ENCODE assay signal across 8 cellular contexts in genomic region chr19:1445185-1445931, GRCh38. TPM values are rescaled to one million over a fixed set of nuclear protein-coding genes. Genes with fewer than 3 reads are reported as not detected.
DNase-seq lines count a peak whose midpoint lies in the region; ATAC-seq, FAIRE-seq and TF ChIP-seq lines count a peak whose summit lies in the region.

No MANE protein-coding gene starts in this region.

- peak; percentile 91 for DNase-seq in D721Med (ENCODE audit: insufficient read length, low spot score)
- peak; percentile 59 for DNase-seq in NCI-H1105 (lab: John Stamatoyannopoulos, UW)
- DNase-seq in activated CD4-positive, CD25-positive, alpha-beta regulatory T cell (lab: John Stamatoyannopoulos, UW): peak; percentile 58 to 68 (median 61)
- peak; percentile 67 for DNase-seq in central memory CD4-positive, alpha-beta T cell
- no peak for DNase-seq in kidney epithelial cell (ENCODE audit: low read depth)
- peak; percentile 46 to 68 (median 65) for DNase-seq in stimulated activated CD4-positive, alpha-beta T cell treated with anti-CD3 and anti-CD28 coated beads, Interleukin-1b, Interleukin-23, amount 100 ng/mL, for 24 hours (ENCODE audit: low read depth in 4 of 4, low spot score in 1 of 4)

- H3K4me3 ChIP-seq in kidney epithelial cell (ENCODE audit: low read depth, low read length): peak overlapping the region; percentile 29

- ATAC-seq in GM21737 (IDR thresholded peaks at IDR 0.05; ENCODE audit: unreplicated experiment): peak; percentile 72
- no peak for ATAC-seq in GM19328 (IDR thresholded peaks at IDR 0.05; ENCODE audit: unreplicated experiment)

- peaks cover 1% of the 10 kb centered on the region for H3K36me3 ChIP-seq in kidney epithelial cell (ENCODE audit: control insufficient read depth, insufficient read depth, low read length)

- TF ChIP-seq CTCF in D721Med (IDR thresholded peaks at IDR 0.05; ENCODE audit: insufficient read depth, missing control alignments): peak; percentile 67
- TF ChIP-seq CTCF in kidney epithelial cell (IDR thresholded peaks at IDR 0.05; ENCODE audit: insufficient read depth, low read length, poor library complexity, severe bottlenecking): peak; percentile 40

- FAIRE-seq in D721Med (lab: Jason Lieb, UNC): no peak

- H3K27me3 ChIP-seq in kidney epithelial cell (ENCODE audit: control insufficient read depth, insufficient read depth, low read length): peaks cover 47% of the 10 kb centered on the region

RNA-seq across cellular contexts. Expression of gene APC2, which starts 4.6 kb away (rescaled TPM):
- total RNA-seq in kidney epithelial cell: not detected in 2 replicates

RNA-seq across cellular contexts. Expression of gene RPS15, which starts 7.2 kb away (rescaled TPM):
- 1,778 and 3,178 TPM in 2 replicates for total RNA-seq in kidney epithelial cell

RNA-seq across cellular contexts. Expression of gene C19orf25, which starts 33.7 kb away (rescaled TPM):
- 38.8 and 40.0 TPM in 2 replicates for total RNA-seq in kidney epithelial cell

RNA-seq across cellular contexts. Expression of gene DAZAP1, which starts 38.0 kb away (rescaled TPM):
- total RNA-seq in kidney epithelial cell: 74.5 and 77.0 TPM in 2 replicates

RNA-seq across cellular contexts. Expression of gene GAMT, which starts 44.0 kb away (rescaled TPM):
- 17.5 and 20.3 TPM in 2 replicates for total RNA-seq in kidney epithelial cell
